ENCODE assay signal across 29 cellular contexts in the genomic region with DNA sequence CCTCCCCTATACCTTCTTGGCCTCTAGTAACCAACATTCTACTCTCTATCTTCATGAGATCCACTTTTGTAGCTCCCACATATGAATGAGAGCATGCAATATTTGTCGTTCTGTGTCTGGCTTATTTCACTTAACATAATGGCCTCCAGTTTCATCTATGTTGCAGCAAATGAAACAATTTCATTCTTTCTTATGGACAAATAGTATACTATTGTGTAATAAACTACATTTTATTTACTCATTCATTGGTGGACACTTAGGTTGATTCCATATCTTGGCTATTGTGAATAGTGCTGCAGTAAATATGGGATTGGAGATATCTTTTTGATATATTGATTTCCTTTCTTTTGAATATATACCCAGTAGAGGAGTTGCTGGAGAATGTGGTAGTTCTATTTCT.
"Had no signal": no experiment of that assay in that cellular context is flagged by ENCODE, and none has a peak within 500 bp of the region (broad histone marks: within the 10 kb centered on the region; RNA-seq: fewer than 3 reads in every experiment).

No MANE protein-coding gene starts in this region.

- FAIRE-seq: colon, endometrium, endothelial cell of umbilical vein, frontal cortex had no signal

- H3K27me3 ChIP-seq: colonic mucosa, gastrocnemius medialis, gastroesophageal sphincter, hepatocyte had no signal

- H3K4me1 ChIP-seq: colonic mucosa, esophagus squamous epithelium, foreskin keratinocyte, gastrocnemius medialis, gastroesophageal sphincter, heart left ventricle had no signal

- H3K4me2 ChIP-seq: hepatocyte had no signal

- H3K9me3 ChIP-seq: colonic mucosa, esophagus muscularis mucosa, esophagus squamous epithelium, gastrocnemius medialis, gastroesophageal sphincter, heart left ventricle had no signal

- H2AFZ ChIP-seq: hepatocyte had no signal

- ATAC-seq: effector memory CD8-positive, alpha-beta T cell; esophagus mucosa; foreskin keratinocyte; gastrocnemius medialis; gastroesophageal sphincter; heart left ventricle; heart right ventricle had no signal

- H3K36me3 ChIP-seq: colonic mucosa, esophagus muscularis mucosa, esophagus squamous epithelium, gastrocnemius medialis, gastroesophageal sphincter, heart left ventricle, heart right ventricle had no signal

- H3K27ac ChIP-seq: colonic mucosa, coronary artery, dorsolateral prefrontal cortex, epithelial cell of prostate, esophagus muscularis mucosa, esophagus squamous epithelium, foreskin keratinocyte, gastrocnemius medialis, gastroesophageal sphincter, heart left ventricle, heart right ventricle, hepatocyte had no signal

- H3K4me3 ChIP-seq: colonic mucosa, coronary artery, dorsolateral prefrontal cortex, esophagus muscularis mucosa, esophagus squamous epithelium, gastrocnemius medialis, gastroesophageal sphincter, heart left ventricle, heart right ventricle, hepatocyte had no signal

- H3K79me2 ChIP-seq: hepatocyte had no signal

- DNase-seq: colonic mucosa; cortex of kidney; dermis blood vessel endothelial cell; dorsolateral prefrontal cortex; effector CD4-positive, alpha-beta T cell; effector CD8-positive, alpha-beta T cell; effector memory CD4-positive, alpha-beta T cell; effector memory CD8-positive, alpha-beta T cell; endodermal cell; erythroblast; esophagus squamous epithelium; foreskin fibroblast; foreskin keratinocyte; foreskin melanocyte; gastrocnemius medialis; glutamatergic neuron; head of caudate nucleus; heart left ventricle; heart right ventricle had no signal
